1 cellular context compared by ENCODE assay signal in the genomic region with DNA sequence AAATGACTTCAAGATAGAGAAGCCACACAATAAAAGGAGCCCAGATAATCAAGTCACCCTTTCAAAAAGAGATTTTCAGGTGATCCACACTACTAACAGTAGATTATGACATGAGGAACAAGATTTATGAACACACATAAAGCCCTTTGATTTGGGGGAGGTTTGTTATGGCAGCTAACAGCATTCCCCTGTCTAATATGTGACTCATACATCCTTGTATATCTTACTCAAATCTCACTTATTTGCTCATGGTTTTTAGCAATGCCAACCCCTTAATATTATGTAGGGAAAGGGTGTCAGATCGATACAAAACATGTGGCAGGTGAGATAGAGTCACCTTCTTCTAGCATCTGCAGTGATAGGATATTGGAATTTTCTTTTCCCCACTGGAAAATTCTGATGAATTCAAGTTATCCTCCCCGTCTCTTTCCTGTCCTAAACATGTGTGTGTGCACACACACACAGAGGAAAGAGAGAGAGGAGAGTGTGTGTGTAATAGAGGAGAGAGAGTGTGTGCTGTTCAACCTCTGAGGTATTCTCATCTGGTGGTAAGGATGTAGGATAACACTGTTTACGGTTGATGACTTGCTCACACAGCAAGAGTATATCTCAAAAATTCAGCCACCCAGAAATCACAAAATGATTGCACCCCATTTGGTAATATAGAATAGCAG.
TF ChIP-seq lines count a peak whose summit lies in the region.

No MANE protein-coding gene starts in this region.

TF ChIP-seq in SK-N-SH, 30 proteins besides CTCF, POLR2A, EP300 and RAD21 (continued from another document):
- peak; percentile 78 for TF ChIP-seq JUND (IDR thresholded peaks at IDR 0.05)
- no peak for TF ChIP-seq YY1 (IDR thresholded peaks at IDR 0.05; ENCODE audit: low read depth)
- no peak for TF ChIP-seq NFIC (IDR thresholded peaks at IDR 0.05; ENCODE audit: borderline replicate concordance)
- TF ChIP-seq GATA2 (CRISPR knock-in tag; IDR thresholded peaks at IDR 0.05): no peak
- TF ChIP-seq TCF12 (IDR thresholded peaks at IDR 0.05): peak; percentile 70
- no peak for TF ChIP-seq EZH2phosphoT487 (IDR thresholded peaks at IDR 0.05; ENCODE audit: borderline replicate concordance, low read depth)
- peak; percentile 72; the same call in 1 of the 2 replicates for TF ChIP-seq TEAD4 (IDR thresholded peaks at IDR 0.05; ENCODE audit: borderline replicate concordance, insufficient read depth)
- TF ChIP-seq FOXM1 (IDR thresholded peaks at IDR 0.05; ENCODE audit: low read depth): no peak
- TF ChIP-seq NRF1 (IDR thresholded peaks at IDR 0.05; ENCODE audit: low read depth, low read length): no peak
- no peak for TF ChIP-seq SMC3 (IDR thresholded peaks at IDR 0.05; ENCODE audit: low read depth, low read length)
- no peak for TF ChIP-seq CHD2 (IDR thresholded peaks at IDR 0.05; ENCODE audit: low read length, partially characterized antibody)
- TF ChIP-seq, protein P1, sequence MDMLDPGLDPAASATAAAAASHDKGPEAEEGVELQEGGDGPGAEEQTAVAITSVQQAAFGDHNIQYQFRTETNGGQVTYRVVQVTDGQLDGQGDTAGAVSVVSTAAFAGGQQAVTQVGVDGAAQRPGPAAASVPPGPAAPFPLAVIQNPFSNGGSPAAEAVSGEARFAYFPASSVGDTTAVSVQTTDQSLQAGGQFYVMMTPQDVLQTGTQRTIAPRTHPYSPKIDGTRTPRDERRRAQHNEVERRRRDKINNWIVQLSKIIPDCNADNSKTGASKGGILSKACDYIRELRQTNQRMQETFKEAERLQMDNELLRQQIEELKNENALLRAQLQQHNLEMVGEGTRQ (IDR thresholded peaks at IDR 0.05; ENCODE audit: borderline replicate concordance, low read depth, low read length): no peak
- no peak for TF ChIP-seq GABPA (IDR thresholded peaks at IDR 0.05; ENCODE audit: low read depth)
- no peak for TF ChIP-seq MEF2A (IDR thresholded peaks at IDR 0.05; ENCODE audit: borderline replicate concordance, low read depth)
- TF ChIP-seq SIN3A (IDR thresholded peaks at IDR 0.05; ENCODE audit: borderline replicate concordance, low read depth, low read length): no peak
